In the genomic region with DNA sequence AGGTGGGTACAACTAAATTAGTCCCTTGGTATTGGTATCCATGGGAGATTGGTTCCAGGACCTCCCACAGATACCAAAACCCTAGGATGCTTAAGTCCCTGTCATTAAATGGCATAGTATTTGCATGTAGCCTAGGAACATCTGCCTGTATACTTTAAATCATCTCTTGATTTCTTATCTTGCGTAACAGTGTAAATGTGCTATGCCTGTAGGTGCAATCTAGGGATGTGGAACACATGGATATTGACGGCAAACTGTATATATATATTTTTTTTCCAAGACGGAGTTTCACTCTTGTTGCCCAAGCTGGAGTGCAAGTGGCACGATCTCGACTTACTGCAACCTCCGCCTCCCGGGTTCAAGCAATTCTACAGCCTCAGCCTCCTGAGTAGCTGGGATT, we compare ENCODE assay signal across 19 cellular contexts. TPM values are rescaled to one million over a fixed set of nuclear protein-coding genes. Genes with fewer than 3 reads are reported as not detected.
A peak's percentile ranks its signal among the peaks of the same experiment; 100 is the strongest.
DNase-seq lines count a peak whose midpoint lies in the region; ATAC-seq, FAIRE-seq and TF ChIP-seq lines count a peak whose summit lies in the region.
"Had no signal": no experiment of that assay in that cellular context is flagged by ENCODE, and none has a peak within 500 bp of the region (broad histone marks: within the 10 kb centered on the region; RNA-seq: fewer than 3 reads in every experiment).

No MANE protein-coding gene starts in this region.

- H3K9me3 ChIP-seq in A549 = no peaks in the 10 kb centered on the region
- no peaks in the 10 kb centered on the region; the same call in 1 of the 2 replicates for H3K9me3 ChIP-seq in OCI-LY3 (ENCODE audit: insufficient read depth, low read length)
- H3K9me3 ChIP-seq in fibroblast of lung (ENCODE audit: control insufficient read depth, insufficient read depth, low read depth, low read length) = no peaks in the 10 kb centered on the region
- H3K9me3 ChIP-seq: prostate gland, thoracic aorta had no signal

- H2AFZ ChIP-seq in OCI-LY3 (ENCODE audit: low read depth, low read length) = no peak overlapping the region
- H2AFZ ChIP-seq in fibroblast of lung (ENCODE audit: low read length) = no peak overlapping the region

- ATAC-seq in A549 = no peak
- no peak for ATAC-seq in HG02763 (IDR thresholded peaks at IDR 0.05; ENCODE audit: unreplicated experiment)
- ATAC-seq in HG03354 (IDR thresholded peaks at IDR 0.05; ENCODE audit: poor library complexity, severe bottlenecking, unreplicated experiment) = no peak
- ATAC-seq: foreskin keratinocyte had no signal

- H3K36me3 ChIP-seq in OCI-LY3 (replicated peaks; ENCODE audit: low read depth, low read length) (peaks cover 60% of the 10 kb centered on the region), fibroblast of lung (ENCODE audit: control insufficient read depth, insufficient read depth, low read length) (no peaks in the 10 kb centered on the region)
- H3K36me3 ChIP-seq: prostate gland, thoracic aorta had no signal

- peaks cover 86% of the 10 kb centered on the region for H3K79me2 ChIP-seq in OCI-LY3 (ENCODE audit: low read length)
- peaks cover 64% of the 10 kb centered on the region for H3K79me2 ChIP-seq in fibroblast of lung (ENCODE audit: control insufficient read depth, insufficient read depth, low read length)

- H3K4me1 ChIP-seq in A549 (peaks cover 11% of the 10 kb centered on the region), OCI-LY3 (ENCODE audit: low read length) (peaks cover 43% of the 10 kb centered on the region), fibroblast of lung (ENCODE audit: control insufficient read depth, extremely low read depth, insufficient read depth, low read length) (peaks cover 5% of the 10 kb centered on the region)
- H3K4me1 ChIP-seq: prostate gland had no signal

- H3K9ac ChIP-seq in OCI-LY3 (ENCODE audit: low read length) (peak overlapping the region; percentile 92), fibroblast of lung (ENCODE audit: insufficient read depth, low read length) (no peak overlapping the region)

- H4K20me1 ChIP-seq in OCI-LY3 (ENCODE audit: insufficient read depth, low read length) (peaks cover 27% of the 10 kb centered on the region), fibroblast of lung (ENCODE audit: control insufficient read depth, extremely low read depth, insufficient read depth, low read length) (peaks cover 9% of the 10 kb centered on the region)

- TF ChIP-seq EP300 in A549 (IDR thresholded peaks at IDR 0.05) = no peak

- no peak for TF ChIP-seq POLR2A in A549 (IDR thresholded peaks at IDR 0.05; ENCODE audit: low read length)

- DNase-seq in A549 (ENCODE audit: low read depth in 1 of 2, low spot score in 1 of 2) (no peak), fibroblast of lung (ENCODE audit: low read depth in 2 of 2) (no peak), NCI-H510A treated with DMSO at 0.1 percent for 48 hours (lab: John Stamatoyannopoulos, UW) (no peak)
- DNase-seq in activated CD4-positive, alpha-beta T cell treated with anti-CD3 and anti-CD28 coated beads, Interleukin-2, amount 50 U/mL, for 48 hours = no peak
- DNase-seq: activated gamma-delta T cell; effector memory CD4-positive, alpha-beta T cell; foreskin keratinocyte; islet precursor cell; NCI-H1436 treated with DMSO at 0.1 percent for 48 hours; NCI-H524; stimulated activated CD4-positive, alpha-beta T cell treated with anti-CD3 and anti-CD28 coated beads, Interleukin-15, amount 100 ng/mL, for 24 hours; T1000 had no signal

- CTCF ChIA-PET in A549 (lab: Yijun Ruan, JAX) = interaction anchor here (0.9 to 1.0 kb wide), 2 partner anchors 14 to 173 kb away, joined by 3 read pairs; no protein-coding TSS in a partner anchor

- H3K27ac ChIP-seq in A549 (peak overlapping the region in 1 of 2 experiments; percentile 87; a peak in 2 of 6 replicates), OCI-LY3 (ENCODE audit: low read length) (peak overlapping the region; percentile 91), fibroblast of lung (ENCODE audit: insufficient read depth, low read length) (no peak overlapping the region)
- H3K27ac ChIP-seq: prostate gland, thoracic aorta had no signal

- FAIRE-seq in A549 (lab: Jason Lieb, UNC) = no peak
- FAIRE-seq: GM12892 had no signal

- H3K4me3 ChIP-seq in A549 (peak overlapping the region; percentile 69; the same call in 2 of the 3 replicates), GM12875 (ENCODE audit: low read depth, low read length) (peak overlapping the region; percentile 60), OCI-LY3 (ENCODE audit: low read length) (peak overlapping the region; percentile 87), fibroblast of lung (replicated peaks in 1 of 4; ENCODE audit: control extremely low read depth in 1 of 4, insufficient read depth in 1 of 4, low read depth in 3 of 4, low read length in 4 of 4) (peak overlapping the region in 1 of 4 experiments; percentile 73)
- H3K4me3 ChIP-seq: prostate gland had no signal

- H3K27me3 ChIP-seq in OCI-LY3 (ENCODE audit: low read depth, low read length) (no peaks in the 10 kb centered on the region), fibroblast of lung (ENCODE audit: control insufficient read depth, insufficient read depth, low read length) (no peaks in the 10 kb centered on the region)
- H3K27me3 ChIP-seq: foreskin keratinocyte had no signal

- TF ChIP-seq RAD21 in A549 (conservative IDR thresholded peaks at IDR 0.05 in 1 of 2, IDR thresholded peaks at IDR 0.05 in 1 of 2) = no peak

- TF ChIP-seq CTCF in A549 (IDR thresholded peaks at IDR 0.05) (no peak), GM12875 (IDR thresholded peaks at IDR 0.05; ENCODE audit: borderline replicate concordance, insufficient read depth, low read depth, low read length) (no peak), OCI-LY3 (IDR thresholded peaks at IDR 0.05; ENCODE audit: low read depth, low read length) (no peak), fibroblast of lung (conservative IDR thresholded peaks at IDR 0.05 in 1 of 2, IDR thresholded peaks at IDR 0.05 in 1 of 2; ENCODE audit: low read depth in 1 of 2, low read length in 2 of 2) (no peak)

- H3K4me2 ChIP-seq in A549 = peak overlapping the region; percentile 83
- peak overlapping the region; percentile 83 for H3K4me2 ChIP-seq in OCI-LY3 (ENCODE audit: low read length)
- H3K4me2 ChIP-seq in fibroblast of lung (ENCODE audit: extremely low read depth, insufficient read depth, low read length) = peak overlapping the region; percentile 95

- 93% methylated on average over 7 of the region's 7 CpGs for WGBS in A549 (ENCODE audit: missing lambda C conversion rate)

- POLR2A ChIA-PET in A549 (lab: Yijun Ruan, JAX) = no interaction called here

TF ChIP-seq in A549, 52 proteins besides CTCF, POLR2A, EP300 and RAD21:
- no peak for TF ChIP-seq CHD4 (IDR thresholded peaks at IDR 0.05; ENCODE audit: borderline replicate concordance)
- no peak for TF ChIP-seq RFX5 (IDR thresholded peaks at IDR 0.05)
- TF ChIP-seq ESRRA (IDR thresholded peaks at IDR 0.05; ENCODE audit: borderline replicate concordance, low read length) = no peak
- TF ChIP-seq RCOR1 (IDR thresholded peaks at IDR 0.05; ENCODE audit: low read depth, low read length) = no peak
- no peak for TF ChIP-seq SMC3 (IDR thresholded peaks at IDR 0.05)
- no peak for TF ChIP-seq MYC (IDR thresholded peaks at IDR 0.05; ENCODE audit: borderline replicate concordance, low read length)
- TF ChIP-seq RARB (CRISPR knock-in tag; IDR thresholded peaks at IDR 0.05) = no peak
- TF ChIP-seq FOSB (CRISPR knock-in tag; IDR thresholded peaks at IDR 0.05) = no peak

RNA-seq across cellular contexts. Expression of gene KNTC1, which starts 1.5 kb away (rescaled TPM):
- polyA plus RNA-seq in A549 (2011; rRNA removed) (61.1 and 68.7 TPM in 2 replicates), A549 (2017; fragmentation: RNase III; extraction: RNeasy Plus Mini Kit Qiagen cat#74134 plus additional on column Dnase treatment) (30.6 to 34.3 TPM (median 33.8 TPM) in 3 replicates), fibroblast of lung (11.0 and 21.0 TPM in 2 replicates)
- 26.6 and 29.2 TPM in 2 replicates for polyA plus RNA-seq in A549 (2012; cell fraction: cytosol; rRNA removed)
- polyA plus RNA-seq in A549 (2012; cell fraction: nucleus; rRNA removed) = 80.4 and 119 TPM in 2 replicates
- 53.5 and 53.8 TPM in 2 replicates for polyA minus RNA-seq in A549 (2011; rRNA and poly(A)+ RNA removed)
- total RNA-seq in fibroblast of lung = 8.0 and 14.4 TPM in 2 replicates
- polyA plus RNA-seq in fibroblast of lung (2012) = 4.8 and 10.3 TPM in 2 replicates
- polyA minus RNA-seq in fibroblast of lung (ENCODE audit: low replicate concordance) = 5.7 and 26.5 TPM in 2 replicates

RNA-seq across cellular contexts. Expression of gene RSRC2, which starts 1.8 kb away (rescaled TPM):
- polyA plus RNA-seq in A549 (2011; rRNA removed) = 43.0 and 83.3 TPM in 2 replicates
- polyA plus RNA-seq in A549 (2012; cell fraction: cytosol; rRNA removed) = 17.7 and 24.0 TPM in 2 replicates
- 21.8 and 27.1 TPM in 2 replicates for polyA plus RNA-seq in A549 (2012; cell fraction: nucleus; rRNA removed)
- 72.2 to 75.3 TPM (median 72.8 TPM) in 3 replicates for polyA plus RNA-seq in A549 (2017; fragmentation: RNase III; extraction: RNeasy Plus Mini Kit Qiagen cat#74134 plus additional on column Dnase treatment)
- polyA minus RNA-seq in A549 (2011; rRNA and poly(A)+ RNA removed) = 20.0 and 20.8 TPM in 2 replicates
- 37.5 and 49.0 TPM in 2 replicates for total RNA-seq in fibroblast of lung
- 41.8 and 56.6 TPM in 2 replicates for polyA plus RNA-seq in fibroblast of lung
- polyA plus RNA-seq in fibroblast of lung (2012) = 42.8 and 54.3 TPM in 2 replicates
- 2.6 and 3.7 TPM in 2 replicates for polyA minus RNA-seq in fibroblast of lung (ENCODE audit: low replicate concordance)

RNA-seq across cellular contexts. Expression of gene ZCCHC8, which starts 27.9 kb away (rescaled TPM):
- 35.6 and 40.1 TPM in 2 replicates for polyA plus RNA-seq in A549 (2011; rRNA removed)
- 17.0 and 18.9 TPM in 2 replicates for polyA plus RNA-seq in A549 (2012; cell fraction: cytosol; rRNA removed)
- polyA plus RNA-seq in A549 (2012; cell fraction: nucleus; rRNA removed) = 27.9 and 41.5 TPM in 2 replicates
- polyA plus RNA-seq in A549 (2017; fragmentation: RNase III; extraction: RNeasy Plus Mini Kit Qiagen cat#74134 plus additional on column Dnase treatment) = 20.9 to 23.2 TPM (median 21.1 TPM) in 3 replicates
- polyA minus RNA-seq in A549 (2011; rRNA and poly(A)+ RNA removed) = 22.8 and 23.7 TPM in 2 replicates
- 20.5 and 23.8 TPM in 2 replicates for total RNA-seq in fibroblast of lung
- polyA plus RNA-seq in fibroblast of lung = 10.9 and 11.6 TPM in 2 replicates
- 6.8 and 7.7 TPM in 2 replicates for polyA plus RNA-seq in fibroblast of lung (2012)
- polyA minus RNA-seq in fibroblast of lung (ENCODE audit: low replicate concordance) = 2.9 and 3.0 TPM in 2 replicates
